19 cellular contexts compared by ENCODE assay signal in the genomic region with DNA sequence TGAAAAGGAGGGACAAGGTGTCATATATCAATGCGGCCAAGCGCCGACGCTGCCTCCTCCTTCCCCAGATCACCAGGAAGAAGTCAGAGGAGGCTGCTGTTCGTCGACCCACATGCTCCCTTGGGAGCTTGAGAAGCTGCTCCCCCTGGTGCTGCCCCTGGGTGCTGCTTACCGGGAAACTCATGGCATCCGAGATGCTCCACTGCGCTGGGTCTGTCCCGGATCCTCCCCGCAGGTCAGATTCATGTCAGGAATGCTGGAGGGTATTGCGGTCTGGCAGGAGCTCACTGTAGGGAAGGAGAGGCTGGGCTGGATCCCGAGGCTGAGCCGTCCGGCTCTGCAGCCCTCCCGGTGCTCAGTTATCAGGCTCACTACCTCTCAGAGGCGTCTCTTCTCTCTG.
DNase-seq lines count a peak whose midpoint lies in the region; ATAC-seq and TF ChIP-seq lines count a peak whose summit lies in the region.
"Had no signal": no experiment of that assay in that cellular context is flagged by ENCODE, and none has a peak within 500 bp of the region (broad histone marks: within the 10 kb centered on the region; RNA-seq: fewer than 3 reads in every experiment).

No MANE protein-coding gene starts in this region.

- H3K27ac Mint-ChIP-seq in H9 (no peak overlapping the region; a peak in 1 of 7 replicates), MCF 10A (ENCODE audit: low read depth, unreplicated experiment) (no peak overlapping the region)
- H3K27ac Mint-ChIP-seq: B cell; stimulated activated effector memory CD8-positive, alpha-beta T cell treated with anti-CD3 and anti-CD28 coated beads, Interleukin-12 subunit alpha, Interleukin-12 subunit beta, amount 100 ng/mL, for 72 hours; T-cell had no signal

- H3K36me3 Mint-ChIP-seq in H9 (ENCODE audit: insufficient read depth in 1 of 3, low read depth in 3 of 3) = no peaks in the 10 kb centered on the region
- no peaks in the 10 kb centered on the region for H3K36me3 Mint-ChIP-seq in MCF 10A (ENCODE audit: insufficient read depth, unreplicated experiment)
- H3K36me3 Mint-ChIP-seq: stimulated activated effector memory CD8-positive, alpha-beta T cell treated with anti-CD3 and anti-CD28 coated beads, Interleukin-12 subunit alpha, Interleukin-12 subunit beta, amount 100 ng/mL, for 72 hours; T-cell had no signal

- H3K79me1 ChIP-seq in H9 (ENCODE audit: insufficient read depth, low read depth, low read length, poor library complexity, severe bottlenecking) = no peaks in the 10 kb centered on the region

- WGBS in H9 (ENCODE audit: extremely low coverage, insufficient read length, low lambda C conversion rate) = no CpG with 5 or more reads among the region's 17 CpGs

- H3K4me2 ChIP-seq in H9 (ENCODE audit: insufficient read depth, insufficient read length, low read length) = no peak overlapping the region

- no peak overlapping the region for H3T11ph ChIP-seq in H9 (ENCODE audit: low read length)

- intact Hi-C loops in MCF 10A (cut with micrococcal nuclease) = no loop called here

- no peak overlapping the region for H2BK120ac ChIP-seq in H9 (ENCODE audit: low read depth, low read length, poor library complexity, severe bottlenecking)

- no peaks in the 10 kb centered on the region for H3K27me3 ChIP-seq in AG04450 (ENCODE audit: control insufficient read depth, insufficient read depth, low read length)
- no peaks in the 10 kb centered on the region for H3K27me3 ChIP-seq in H9 (ENCODE audit: insufficient read depth, low read length)
- H3K27me3 ChIP-seq: neutrophil had no signal

- no peak overlapping the region for H3K56ac ChIP-seq in H9 (ENCODE audit: insufficient read length, low read depth, low read length)

- H2BK15ac ChIP-seq in H9 (ENCODE audit: low read depth, low read length) = no peak overlapping the region

- no peak overlapping the region for H2BK20ac ChIP-seq in H9 (ENCODE audit: low read depth, low read length, poor library complexity, severe bottlenecking)

- H3K4me3 Mint-ChIP-seq in H9 = no peak overlapping the region
- no peak overlapping the region for H3K4me3 Mint-ChIP-seq in MCF 10A (ENCODE audit: unreplicated experiment)
- H3K4me3 Mint-ChIP-seq: B cell; central memory CD8-positive, alpha-beta T cell; stimulated activated effector memory CD8-positive, alpha-beta T cell treated with anti-CD3 and anti-CD28 coated beads, Interleukin-12 subunit alpha, Interleukin-12 subunit beta, amount 100 ng/mL, for 72 hours; T-cell had no signal

- H4K91ac ChIP-seq in H9 (ENCODE audit: insufficient read length, low read depth, low read length) = no peak overlapping the region

- H3K23me2 ChIP-seq in H9 (ENCODE audit: insufficient read length, low read depth, low read length, poor library complexity, severe bottlenecking) = no peaks in the 10 kb centered on the region

- BruUV-seq in MCF 10A (replicated peaks; lab: Mats Ljungman, UMichigan) = no TSS peak

- H2BK12ac ChIP-seq in H9 (ENCODE audit: insufficient read length, low read depth, low read length) = no peak overlapping the region

- H2AFZ ChIP-seq in H9 (ENCODE audit: low read length) = no peak overlapping the region

- H2AK5ac ChIP-seq in H9 (ENCODE audit: insufficient read length, low read length) = no peak overlapping the region

- CTCF ChIA-PET in AG04450 (lab: Charles Lee) = interaction anchor here (0.9 kb wide), 1 partner anchor 9 kb away, joined by 3 read pairs; no protein-coding TSS in a partner anchor
- CTCF ChIA-PET in MCF 10A (lab: Yijun Ruan, JAX) = interaction anchor here (0.6 kb wide), 1 partner anchor 14 kb away, joined by 3 read pairs; no protein-coding TSS in a partner anchor

- no peaks in the 10 kb centered on the region for H3K79me2 ChIP-seq in H9 (ENCODE audit: insufficient read depth, low read length)

- H3K27me3 Mint-ChIP-seq in H9 (ENCODE audit: low read depth) (peaks cover 3% of the 10 kb centered on the region; the same call in 1 of the 2 replicates), MCF 10A (ENCODE audit: insufficient read depth, unreplicated experiment) (no peaks in the 10 kb centered on the region)
- H3K27me3 Mint-ChIP-seq: B cell had no signal

- no peak overlapping the region for H3K9ac ChIP-seq in H9 (ENCODE audit: extremely low read depth, insufficient read length, low read length)

- DNase-seq in AG04450 (ENCODE audit: low read depth, low spot score) = no peak
- no peak for DNase-seq in H9
- DNase-seq in astrocyte of the spinal cord (ENCODE audit: low read depth, low spot score) = no peak
- peak; percentile 37 for DNase-seq in kidney tubule cell (ENCODE audit: low spot score)
- DNase-seq in NCI-H2227 treated with DMSO at 0.1 percent for 48 hours (lab: John Stamatoyannopoulos, UW) = no peak
- no peak for DNase-seq in NCI-H2196 (lab: John Stamatoyannopoulos, UW; ENCODE audit: unreplicated experiment)
- no peak for DNase-seq in MCF 10A (ENCODE audit: unreplicated experiment)
- DNase-seq: activated CD4-positive, alpha-beta T cell treated with anti-CD3 and anti-CD28 coated beads for 48 hours; foreskin melanocyte; GF-D8; NCI-H1436 treated with DMSO at 0.1 percent for 48 hours; stimulated activated CD4-positive, alpha-beta T cell treated with anti-CD3 and anti-CD28 coated beads, Interleukin-1b, Interleukin-23, amount 100 ng/mL, for 48 hours; T-cell had no signal

- H3K4me3 ChIP-seq in AG04450 (ENCODE audit: low read depth, low read length) (no peak overlapping the region), astrocyte of the spinal cord (ENCODE audit: low read depth, low read length) (no peak overlapping the region)

- no peaks in the 10 kb centered on the region; the same call in 1 of the 2 replicates for H3K9me3 ChIP-seq in AG04450 (ENCODE audit: control insufficient read depth, insufficient read depth, low read length)
- no peaks in the 10 kb centered on the region for H3K9me3 ChIP-seq in H9 (ENCODE audit: control insufficient read depth, low read depth, low read length)
- H3K9me3 ChIP-seq: neutrophil had no signal

- no peak overlapping the region for H3K4ac ChIP-seq in H9 (ENCODE audit: low read depth, low read length)

- no peak overlapping the region for H2BK5ac ChIP-seq in H9 (ENCODE audit: insufficient read length, low read length)

- no peak overlapping the region for H3K14ac ChIP-seq in H9 (ENCODE audit: insufficient read depth, low read length)

- in situ Hi-C loops in astrocyte of the spinal cord (cut with HindIII; ENCODE audit: low sequenced_read_pairs) = no loop called here

- H4K8ac ChIP-seq in H9 (replicated peaks; ENCODE audit: insufficient read length, low read depth, low read length) = no peak overlapping the region

- H3K4me1 Mint-ChIP-seq in H9 (peaks cover 11 to 17% of the 10 kb centered on the region in 2 experiments; a peak in 3 of 4 replicates), MCF 10A (ENCODE audit: insufficient read depth, unreplicated experiment) (no peaks in the 10 kb centered on the region)
- H3K4me1 Mint-ChIP-seq: central memory CD8-positive, alpha-beta T cell; T-cell had no signal

- no peaks in the 10 kb centered on the region for H4K20me1 ChIP-seq in H9 (ENCODE audit: control insufficient read depth, insufficient read depth, insufficient read length)

- H3K27ac ChIP-seq in AG04450 (ENCODE audit: low read depth, low read length) (no peak overlapping the region), H9 (ENCODE audit: insufficient read length, low read depth, low read length) (no peak overlapping the region)
- H3K27ac ChIP-seq: neutrophil had no signal

- H3K18ac ChIP-seq in H9 (ENCODE audit: insufficient read length, low read depth, low read length) = no peak overlapping the region

- ATAC-seq in GM18498 (IDR thresholded peaks at IDR 0.05; ENCODE audit: unreplicated experiment) = no peak
- ATAC-seq: left lobe of liver; stimulated activated effector memory CD8-positive, alpha-beta T cell treated with anti-CD3 and anti-CD28 coated beads, Interleukin-12 subunit alpha, Interleukin-12 subunit beta, amount 100 ng/mL, for 72 hours; T-cell had no signal

- H3K4me1 ChIP-seq in H9 (ENCODE audit: insufficient read depth, low read length) = no peaks in the 10 kb centered on the region; the same call in 1 of the 2 replicates

- H4K5ac ChIP-seq in H9 (ENCODE audit: insufficient read length, low read depth, low read length) = no peak overlapping the region

- POLR2A ChIA-PET in AG04450 (lab: Yijun Ruan, JAX) = no interaction called here
- POLR2A ChIA-PET in MCF 10A (lab: Yijun Ruan, JAX) = no interaction called here

- TF ChIP-seq CTCF in AG04450 (IDR thresholded peaks at IDR 0.05; ENCODE audit: low read depth, low read length) (peak; percentile 39), H9 (conservative IDR thresholded peaks at IDR 0.05) (peak; percentile 37; the same call in 2 of the 3 replicates), astrocyte of the spinal cord (IDR thresholded peaks at IDR 0.05; ENCODE audit: low read depth, low read length) (peak; percentile 25), MCF 10A (IDR thresholded peaks at IDR 0.05; ENCODE audit: unreplicated experiment) (no peak)

- H3K23ac ChIP-seq in H9 (ENCODE audit: insufficient read length, low read depth, low read length) = no peak overlapping the region

- H3K9me3 Mint-ChIP-seq in H9 (no peaks in the 10 kb centered on the region; a peak in 1 of 5 replicates), MCF 10A (ENCODE audit: unreplicated experiment) (no peaks in the 10 kb centered on the region)
- H3K9me3 Mint-ChIP-seq: central memory CD8-positive, alpha-beta T cell; stimulated activated effector memory CD8-positive, alpha-beta T cell treated with anti-CD3 and anti-CD28 coated beads, Interleukin-12 subunit alpha, Interleukin-12 subunit beta, amount 100 ng/mL, for 72 hours; T-cell had no signal
